In genomic region chr11:134659882-134660281, GRCh38 we compare ENCODE assay signal across 13 cellular contexts.
"Had no signal": no experiment of that assay in that cellular context is flagged by ENCODE, and none has a peak within 500 bp of the region (broad histone marks: within the 10 kb centered on the region; RNA-seq: fewer than 3 reads in every experiment).

No MANE protein-coding gene starts in this region.

- ATAC-seq: activated CD4-positive, CD25-positive, alpha-beta regulatory T cell treated with anti-CD3 and anti-CD28 coated beads, Interleukin-2, amount 50 U/mL, for 24 hours; psoas muscle; right lobe of liver; upper lobe of right lung had no signal

- H3K27me3 Mint-ChIP-seq: stimulated activated naive CD8-positive, alpha-beta T cell treated with anti-CD3 and anti-CD28 coated beads, Interleukin-15, Interleukin-2, amounts not matched to agents 100 ng/mL and 50 ng/mL, for 24 hours had no signal

- H3K4me3 ChIP-seq: left ventricle myocardium inferior, psoas muscle, right lobe of liver, SK-N-MC, upper lobe of right lung had no signal

- H3K27ac ChIP-seq: left ventricle myocardium inferior, psoas muscle, right lobe of liver, SK-N-MC, upper lobe of right lung had no signal

- DNase-seq: activated CD4-positive, alpha-beta memory T cell treated with anti-CD3 and anti-CD28 coated beads for 36 hours; activated naive CD4-positive, alpha-beta T cell treated with anti-CD3 and anti-CD28 coated beads for 36 hours; erythroblast; left ventricle myocardium inferior; mesendoderm; psoas muscle; T-helper 9 cell; upper lobe of right lung had no signal

- H3K36me3 Mint-ChIP-seq: activated CD4-positive, alpha-beta memory T cell treated with anti-CD3 and anti-CD28 coated beads for 36 hours had no signal

- H3K4me3 Mint-ChIP-seq: activated CD4-positive, alpha-beta memory T cell treated with anti-CD3 and anti-CD28 coated beads for 36 hours; activated naive CD4-positive, alpha-beta T cell treated with anti-CD3 and anti-CD28 coated beads for 36 hours; activated T-helper 1 cell treated with anti-CD3 and anti-CD28 coated beads, Interleukin-12 subunit alpha, Interleukin-12 subunit beta, Interleukin-2, Interleukin-4 antibody, amounts not matched to agents 30 ng/mL and 10 ng/mL and 1 ng/mL, durations not matched to agents 14 hours and 24 hours and 36 hours; stimulated activated naive CD8-positive, alpha-beta T cell treated with anti-CD3 and anti-CD28 coated beads, Interleukin-15, Interleukin-2, amounts not matched to agents 100 ng/mL and 50 ng/mL, for 24 hours had no signal

- H3K27ac Mint-ChIP-seq: activated CD4-positive, alpha-beta memory T cell treated with anti-CD3 and anti-CD28 coated beads for 36 hours; activated naive CD4-positive, alpha-beta T cell treated with anti-CD3 and anti-CD28 coated beads for 36 hours; activated T-helper 1 cell treated with anti-CD3 and anti-CD28 coated beads, Interleukin-12 subunit alpha, Interleukin-12 subunit beta, Interleukin-2, Interleukin-4 antibody, amounts not matched to agents 30 ng/mL and 10 ng/mL and 1 ng/mL, durations not matched to agents 14 hours and 24 hours and 36 hours; stimulated activated naive CD8-positive, alpha-beta T cell treated with anti-CD3 and anti-CD28 coated beads, Interleukin-15, Interleukin-2, amounts not matched to agents 100 ng/mL and 50 ng/mL, for 24 hours had no signal
